25 cellular contexts compared by ENCODE assay signal in genomic region chr5:157303023-157303422, GRCh38. TPM values are rescaled to one million over a fixed set of nuclear protein-coding genes. Genes with fewer than 3 reads are reported as not detected.
DNase-seq lines count a peak whose midpoint lies in the region; ATAC-seq and TF ChIP-seq lines count a peak whose summit lies in the region.
"Had no signal": no experiment of that assay in that cellular context is flagged by ENCODE, and none has a peak within 500 bp of the region (broad histone marks: within the 10 kb centered on the region; RNA-seq: fewer than 3 reads in every experiment).

No MANE protein-coding gene starts in this region.

- H3K4me3 ChIP-seq in CD4-positive, alpha-beta memory T cell (ENCODE audit: low read length in 2 of 2), result no peak overlapping the region
- no peak overlapping the region for H3K4me3 ChIP-seq in lower lobe of right lung
- H3K4me3 ChIP-seq in prostate gland, result no peak overlapping the region
- H3K4me3 ChIP-seq: A549, GM12878, GM23338, lung, PC-9, upper lobe of right lung had no signal

- peaks cover 51% of the 10 kb centered on the region for H3K4me1 Mint-ChIP-seq in activated CD4-positive, alpha-beta T cell treated with anti-CD3 and anti-CD28 coated beads, Interleukin-2, amount 10 ng/mL, durations not matched to agents 24 days and 14 days
- H3K4me1 Mint-ChIP-seq in CD4-positive, alpha-beta memory T cell, result peaks cover 44 to 65% (median 56%) of the 10 kb centered on the region in 4 donors
- peaks cover 32% of the 10 kb centered on the region for H3K4me1 Mint-ChIP-seq in activated T-helper 17 cell treated with anti-CD3 and anti-CD28 coated beads, Interleukin-2, amount 50 U/mL, for 72 hours
- H3K4me1 Mint-ChIP-seq in natural killer cell, result peaks cover 63 to 70% of the 10 kb centered on the region in 2 donors
- H3K4me1 Mint-ChIP-seq: GM23338 had no signal

- no peak for ATAC-seq in activated T-helper 17 cell treated with anti-CD3 and anti-CD28 coated beads, Interleukin-2, amount 50 U/mL, for 72 hours (replicated peaks)
- ATAC-seq in natural killer cell (no peak), lower lobe of right lung (no peak)
- ATAC-seq: GM12878 had no signal

- H3K4me3 Mint-ChIP-seq in activated CD4-positive, alpha-beta T cell treated with anti-CD3 and anti-CD28 coated beads, Interleukin-2, amount 10 ng/mL, durations not matched to agents 24 days and 14 days, result no peak overlapping the region
- no peak overlapping the region for H3K4me3 Mint-ChIP-seq in CD4-positive, alpha-beta memory T cell
- no peak overlapping the region for H3K4me3 Mint-ChIP-seq in activated T-helper 17 cell treated with anti-CD3 and anti-CD28 coated beads, Interleukin-2, amount 50 U/mL, for 72 hours
- no peak overlapping the region for H3K4me3 Mint-ChIP-seq in natural killer cell
- H3K4me3 Mint-ChIP-seq: GM23338, HFFc6 had no signal

- H3K36me3 ChIP-seq in CD4-positive, alpha-beta memory T cell (ENCODE audit: insufficient read depth, low read length), result peaks cover 59% of the 10 kb centered on the region
- peaks cover 28% of the 10 kb centered on the region for H3K36me3 ChIP-seq in lower lobe of right lung
- no peaks in the 10 kb centered on the region for H3K36me3 ChIP-seq in prostate gland
- H3K36me3 ChIP-seq: upper lobe of right lung had no signal

- no peaks in the 10 kb centered on the region for H3K27me3 Mint-ChIP-seq in activated CD4-positive, alpha-beta T cell treated with anti-CD3 and anti-CD28 coated beads, Interleukin-2, amount 10 ng/mL, durations not matched to agents 24 days and 14 days
- H3K27me3 Mint-ChIP-seq in CD4-positive, alpha-beta memory T cell, result no peaks in the 10 kb centered on the region
- no peaks in the 10 kb centered on the region for H3K27me3 Mint-ChIP-seq in activated T-helper 17 cell treated with anti-CD3 and anti-CD28 coated beads, Interleukin-2, amount 50 U/mL, for 72 hours
- H3K27me3 Mint-ChIP-seq in natural killer cell (ENCODE audit: low read depth in 2 of 2), result no peaks in the 10 kb centered on the region

- intact Hi-C loops in activated CD4-positive, alpha-beta T cell treated with anti-CD3 and anti-CD28 coated beads, Interleukin-2, amount 10 ng/mL, durations not matched to agents 24 days and 14 days (cut with micrococcal nuclease), result no loop called here
- intact Hi-C loops in CD4-positive, alpha-beta memory T cell (cut with micrococcal nuclease), result no loop called here
- intact Hi-C loops in natural killer cell (cut with micrococcal nuclease) (no loop called here), lower lobe of right lung (cut with DNase I) (no loop called here), prostate gland (cut with DNase I) (no loop called here)

- CTCF ChIA-PET in CD4-positive, alpha-beta memory T cell (lab: Charles Lee; ENCODE audit: partially characterized antibody), result interaction anchor here (0.8 to 5.0 kb wide), 13 partner anchors 8 to 440 kb away, joined by 3 to 27 read pairs (median 6); no protein-coding TSS in a partner anchor

- peak overlapping the region; percentile 77 for H3K27ac Mint-ChIP-seq in activated CD4-positive, alpha-beta T cell treated with anti-CD3 and anti-CD28 coated beads, Interleukin-2, amount 10 ng/mL, durations not matched to agents 24 days and 14 days
- H3K27ac Mint-ChIP-seq in CD4-positive, alpha-beta memory T cell, result peak overlapping the region; percentile 79 to 94 (median 93)
- H3K27ac Mint-ChIP-seq in activated T-helper 17 cell treated with anti-CD3 and anti-CD28 coated beads, Interleukin-2, amount 50 U/mL, for 72 hours, result peak overlapping the region; percentile 93
- peak overlapping the region; percentile 79 to 91 for H3K27ac Mint-ChIP-seq in natural killer cell
- H3K27ac Mint-ChIP-seq: GM23338, HFFc6 had no signal

- 96% methylated on average over 5 of the region's 5 CpGs for WGBS in prostate gland

- H3K9me3 ChIP-seq in CD4-positive, alpha-beta memory T cell (ENCODE audit: control insufficient read depth in 1 of 2, low read length in 2 of 2), result no peaks in the 10 kb centered on the region
- H3K9me3 ChIP-seq in lower lobe of right lung, result no peaks in the 10 kb centered on the region
- no peaks in the 10 kb centered on the region for H3K9me3 ChIP-seq in prostate gland
- H3K9me3 ChIP-seq: A549, Caco-2, upper lobe of right lung had no signal

- no peaks in the 10 kb centered on the region for H3K27me3 ChIP-seq in CD4-positive, alpha-beta memory T cell (ENCODE audit: insufficient read depth, low read length)
- no peaks in the 10 kb centered on the region for H3K27me3 ChIP-seq in lower lobe of right lung (ENCODE audit: low read depth)
- no peaks in the 10 kb centered on the region for H3K27me3 ChIP-seq in prostate gland (replicated peaks; ENCODE audit: insufficient read depth)
- H3K27me3 ChIP-seq: upper lobe of right lung had no signal

- TF ChIP-seq CTCF in natural killer cell (IDR thresholded peaks at IDR 0.05) (no peak), lower lobe of right lung (IDR thresholded peaks at IDR 0.05) (no peak), prostate gland (IDR thresholded peaks at IDR 0.05) (no peak)

- H3K36me3 Mint-ChIP-seq in activated CD4-positive, alpha-beta T cell treated with anti-CD3 and anti-CD28 coated beads, Interleukin-2, amount 10 ng/mL, durations not matched to agents 24 days and 14 days (ENCODE audit: low read depth), result peaks cover 69% of the 10 kb centered on the region
- peaks cover 70 to 82% of the 10 kb centered on the region in 2 donors for H3K36me3 Mint-ChIP-seq in CD4-positive, alpha-beta memory T cell
- H3K36me3 Mint-ChIP-seq in activated T-helper 17 cell treated with anti-CD3 and anti-CD28 coated beads, Interleukin-2, amount 50 U/mL, for 72 hours (ENCODE audit: low read depth), result peaks cover 100% of the 10 kb centered on the region
- H3K36me3 Mint-ChIP-seq in natural killer cell, result peaks cover 23% of the 10 kb centered on the region

- no peaks in the 10 kb centered on the region for H3K9me3 Mint-ChIP-seq in activated CD4-positive, alpha-beta T cell treated with anti-CD3 and anti-CD28 coated beads, Interleukin-2, amount 10 ng/mL, durations not matched to agents 24 days and 14 days
- H3K9me3 Mint-ChIP-seq in CD4-positive, alpha-beta memory T cell, result no peaks in the 10 kb centered on the region
- no peaks in the 10 kb centered on the region for H3K9me3 Mint-ChIP-seq in activated T-helper 17 cell treated with anti-CD3 and anti-CD28 coated beads, Interleukin-2, amount 50 U/mL, for 72 hours
- H3K9me3 Mint-ChIP-seq in natural killer cell, result no peaks in the 10 kb centered on the region
- H3K9me3 Mint-ChIP-seq: GM23338, HFFc6 had no signal

- POLR2A ChIA-PET in CD4-positive, alpha-beta memory T cell (lab: Charles Lee; ENCODE audit: partially characterized antibody), result interaction anchor here (0.7 to 8.3 kb wide), 14 partner anchors 16 to 160 kb away, joined by 3 to 96 read pairs (median 5); partner anchors contain the start of genes ITK and MED7

- no peak for TF ChIP-seq POLR2A in prostate gland (IDR thresholded peaks at IDR 0.05)

- peaks cover 52% of the 10 kb centered on the region for H3K4me1 ChIP-seq in CD4-positive, alpha-beta memory T cell (ENCODE audit: insufficient read depth, low read length)
- no peaks in the 10 kb centered on the region for H3K4me1 ChIP-seq in lower lobe of right lung
- H3K4me1 ChIP-seq in prostate gland (replicated peaks), result no peaks in the 10 kb centered on the region
- H3K4me1 ChIP-seq: A549, Caco-2, upper lobe of right lung had no signal

- DNase-seq in activated CD4-positive, alpha-beta T cell treated with anti-CD3 and anti-CD28 coated beads, Interleukin-2, amount 10 ng/mL, durations not matched to agents 24 days and 14 days, result no peak
- no peak for DNase-seq in activated CD4-positive, alpha-beta T cell treated with anti-CD3 and anti-CD28 coated beads, Interleukin-2, amount 50 U/mL, for 1 hour
- no peak for DNase-seq in CD4-positive, alpha-beta memory T cell
- no peak for DNase-seq in natural killer cell
- no peak for DNase-seq in germinal center (ENCODE audit: low spot score)
- DNase-seq in lower lobe of right lung, result no peak
- DNase-seq in prostate gland (ENCODE audit: low spot score), result no peak
- DNase-seq: activated T-cell treated with anti-CD3 and anti-CD28 coated beads for 4 hours; Caco-2; HFFc6; IMR-90; kidney glomerular epithelial cell; NCI-H1417; NCI-H2107; NCI-H510A; PC-9; SHP77 treated with DMSO at 0.1 percent for 48 hours; stimulated activated CD8-positive, alpha-beta memory T cell treated with anti-CD3 and anti-CD28 coated beads, Interleukin-4, amount 100 ng/mL, for 48 hours; SW 1271; upper lobe of right lung had no signal

- H3K27ac ChIP-seq in CD4-positive, alpha-beta memory T cell (ENCODE audit: low read depth, low read length), result peak overlapping the region; percentile 23
- H3K27ac ChIP-seq in lower lobe of right lung, result no peak overlapping the region
- no peak overlapping the region for H3K27ac ChIP-seq in prostate gland
- H3K27ac ChIP-seq: A549, PC-9, upper lobe of right lung had no signal

RNA-seq across cellular contexts. Expression of gene CYFIP2, which starts 37.1 kb away (rescaled TPM):
- 180 and 193 TPM in 2 replicates for total RNA-seq in activated CD4-positive, alpha-beta T cell treated with anti-CD3 and anti-CD28 coated beads, Interleukin-2, amount 10 ng/mL, durations not matched to agents 24 days and 14 days
- 100 to 1,000 TPM; 317 to 325 TPM for total RNA-seq in CD4-positive, alpha-beta memory T cell
- 100 to 1,000 TPM; 432 to 516 TPM for polyA plus RNA-seq in CD4-positive, alpha-beta memory T cell
- 100 to 1,000 TPM; 269 to 291 TPM for total RNA-seq in activated T-helper 17 cell treated with anti-CD3 and anti-CD28 coated beads, Interleukin-2, amount 50 U/mL, for 72 hours
- 100 to 1,000 TPM; 464 to 542 (median 532) TPM for total RNA-seq in natural killer cell
- total RNA-seq in lower lobe of right lung, result 36.6 TPM
- total RNA-seq in prostate gland, result 10 to 100 TPM; 17.8 to 25.2 TPM
- total RNA-seq: PC-9 had no signal
